Comparison of ENCODE assay signal across 8 cellular contexts in the genomic region with DNA sequence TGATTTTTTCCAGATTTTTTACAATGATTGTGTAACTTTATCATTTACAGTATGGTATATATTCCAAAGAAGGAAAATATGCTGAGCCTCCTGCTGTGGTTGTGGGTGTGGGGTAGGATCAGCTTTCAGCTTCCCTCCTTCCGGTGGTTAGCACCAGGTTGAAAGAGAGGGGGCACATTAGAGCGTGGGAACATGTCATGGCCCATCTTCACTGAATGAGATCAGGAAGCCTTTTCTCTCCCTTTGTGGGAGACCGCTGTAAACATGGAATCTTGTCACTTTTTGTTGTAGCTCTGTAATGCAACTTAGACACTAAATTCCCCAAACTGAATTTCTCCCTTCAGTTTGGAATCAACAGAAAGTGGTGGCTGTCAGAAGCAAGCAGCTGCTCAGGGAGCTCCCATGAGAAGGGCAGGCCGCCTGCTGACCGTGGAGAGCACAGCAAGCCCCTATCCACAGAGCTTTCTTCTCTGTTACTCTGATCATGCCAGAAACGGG.
A peak's percentile ranks its signal among the peaks of the same experiment; 100 is the strongest.
DNase-seq lines count a peak whose midpoint lies in the region; ATAC-seq and TF ChIP-seq lines count a peak whose summit lies in the region.

No MANE protein-coding gene starts in this region.

- TF ChIP-seq CTCF in GM23338 (conservative IDR thresholded peaks at IDR 0.05; ENCODE audit: low read depth in 2 of 2) (peak; percentile 37 to 55), PC-3 (conservative IDR thresholded peaks at IDR 0.05; ENCODE audit: low read depth, low read length) (peak; percentile 26; the same call in 1 of the 2 replicates), fibroblast of pulmonary artery (IDR thresholded peaks at IDR 0.05; ENCODE audit: low read length, missing control alignments) (peak; percentile 70), psoas muscle (IDR thresholded peaks at IDR 0.05) (no peak)

- H3K4me1 ChIP-seq in GM23338 (ENCODE audit: insufficient read depth) (peaks cover 37% of the 10 kb centered on the region), PC-3 (ENCODE audit: insufficient read depth, low read length) (peaks cover 23% of the 10 kb centered on the region), psoas muscle (no peaks in the 10 kb centered on the region)

- peak overlapping the region; percentile 68 for H3K4me2 ChIP-seq in GM23338
- H3K4me2 ChIP-seq in PC-3 (ENCODE audit: low read length), result no peak overlapping the region

- H3K27me3 ChIP-seq in GM23338 (ENCODE audit: insufficient read depth) (no peaks in the 10 kb centered on the region), PC-3 (ENCODE audit: low read length) (no peaks in the 10 kb centered on the region), psoas muscle (ENCODE audit: insufficient read depth in 3 of 3, low read length in 2 of 3) (no peaks in the 10 kb centered on the region)

- intact Hi-C loops in PC-3 (cut with micrococcal nuclease), result no loop called here
- intact Hi-C loops in psoas muscle (cut with DNase I), result no loop called here

- peaks cover 10% of the 10 kb centered on the region; the same call in 1 of the 3 replicates for H3K36me3 Mint-ChIP-seq in GM23338 (ENCODE audit: low read depth)

- peak overlapping the region; percentile 8; the same call in 1 of the 2 replicates for H3K4me3 ChIP-seq in GM23338
- H3K4me3 ChIP-seq in PC-3 (ENCODE audit: low read length), result no peak overlapping the region
- H3K4me3 ChIP-seq in fibroblast of pulmonary artery (replicated peaks; ENCODE audit: low read depth, low read length), result no peak overlapping the region
- no peak overlapping the region for H3K4me3 ChIP-seq in psoas muscle

- peaks cover 2% of the 10 kb centered on the region for H3K27me3 Mint-ChIP-seq in GM23338 (ENCODE audit: insufficient read depth, low read depth, poor library complexity)

- 45 to 62% (median 47%) methylated on average over 6 of the region's 6 CpGs for WGBS in psoas muscle, 3 donors

- H3F3A ChIP-seq in GM23338 (replicated peaks; ENCODE audit: low read depth) (no peaks in the 10 kb centered on the region; the same call in 1 of the 2 replicates), PC-3 (ENCODE audit: low read length, unreplicated experiment) (peaks cover 4% of the 10 kb centered on the region)

- POLR2A ChIA-PET in PC-3 (lab: Charles Lee; ENCODE audit: unreplicated experiment), result no interaction called here

- H3K4me1 Mint-ChIP-seq in GM23338, result peaks cover 11% of the 10 kb centered on the region; the same call in 2 of the 3 replicates

- no peak overlapping the region for H3K4me3 Mint-ChIP-seq in GM23338

- H3K79me2 ChIP-seq in GM23338 (replicated peaks; ENCODE audit: insufficient read depth) (no peaks in the 10 kb centered on the region), PC-3 (ENCODE audit: low read length) (no peaks in the 10 kb centered on the region)

- H3K27ac ChIP-seq in GM23338 (ENCODE audit: low read depth) (peak overlapping the region; percentile 99), PC-3 (ENCODE audit: low read length) (peak overlapping the region; percentile 86), psoas muscle (no peak overlapping the region)

- no TSS peak for BruUV-seq in PC-3 (replicated peaks; lab: Mats Ljungman, UMichigan)

- H3K9ac ChIP-seq in PC-3 (ENCODE audit: low read length), result no peak overlapping the region

- H3K9me3 ChIP-seq in PC-3 (ENCODE audit: low read length) (no peaks in the 10 kb centered on the region), psoas muscle (no peaks in the 10 kb centered on the region)

- ATAC-seq in GM23338 (peak; percentile 74), PC-3 (peak; percentile 19; the same call in 1 of the 2 replicates), psoas muscle (peak in 3 of 4 donors; percentile 43 to 54 (median 46)), HG02870 (IDR thresholded peaks at IDR 0.05; ENCODE audit: unreplicated experiment) (no peak), HG02678 (IDR thresholded peaks at IDR 0.05; ENCODE audit: unreplicated experiment) (no peak)

- CTCF ChIA-PET in PC-3 (lab: Charles Lee), result interaction anchor here (1.0 kb wide), 2 partner anchors 467 to 470 kb away, joined by 3 read pairs; no protein-coding TSS in a partner anchor

- H3K9me3 Mint-ChIP-seq in GM23338, result no peaks in the 10 kb centered on the region

- DNase-seq in GM23338 (ENCODE audit: low spot score) (peak; percentile 75), PC-3 (no peak), fibroblast of pulmonary artery (ENCODE audit: low read depth) (peak; percentile 67), psoas muscle (peak; percentile 35 to 73), NCI-H2081 treated with DMSO at 0.1 percent for 48 hours (lab: John Stamatoyannopoulos, UW) (no peak)
- DNase-seq in activated naive CD4-positive, alpha-beta T cell (lab: John Stamatoyannopoulos, UW), result no peak

- H4K20me1 ChIP-seq in GM23338 (replicated peaks; ENCODE audit: insufficient read depth) (no peaks in the 10 kb centered on the region; the same call in 1 of the 2 replicates), PC-3 (ENCODE audit: low read length) (no peaks in the 10 kb centered on the region)

- H3K9me2 ChIP-seq in GM23338 (ENCODE audit: insufficient read depth) (no peaks in the 10 kb centered on the region), PC-3 (replicated peaks; ENCODE audit: low read length) (no peaks in the 10 kb centered on the region)

- H2AFZ ChIP-seq in GM23338 (no peak overlapping the region), PC-3 (ENCODE audit: low read length) (no peak overlapping the region)

- H3K36me3 ChIP-seq in GM23338 (ENCODE audit: insufficient read depth), result no peaks in the 10 kb centered on the region
- no peaks in the 10 kb centered on the region for H3K36me3 ChIP-seq in PC-3 (ENCODE audit: low read depth, low read length)
- peaks cover 0 to 14% of the 10 kb centered on the region in 2 donors for H3K36me3 ChIP-seq in psoas muscle (ENCODE audit: insufficient read depth in 1 of 2, low read depth in 1 of 2)

- H3K27ac Mint-ChIP-seq in GM23338, result no peak overlapping the region

TF ChIP-seq in GM23338, 12 proteins besides CTCF, POLR2A, EP300 and RAD21:
- TF ChIP-seq ZNF331 (CRISPR knock-in tag; IDR thresholded peaks at IDR 0.05; ENCODE audit: low read depth), result no peak
- TF ChIP-seq, protein P1, sequence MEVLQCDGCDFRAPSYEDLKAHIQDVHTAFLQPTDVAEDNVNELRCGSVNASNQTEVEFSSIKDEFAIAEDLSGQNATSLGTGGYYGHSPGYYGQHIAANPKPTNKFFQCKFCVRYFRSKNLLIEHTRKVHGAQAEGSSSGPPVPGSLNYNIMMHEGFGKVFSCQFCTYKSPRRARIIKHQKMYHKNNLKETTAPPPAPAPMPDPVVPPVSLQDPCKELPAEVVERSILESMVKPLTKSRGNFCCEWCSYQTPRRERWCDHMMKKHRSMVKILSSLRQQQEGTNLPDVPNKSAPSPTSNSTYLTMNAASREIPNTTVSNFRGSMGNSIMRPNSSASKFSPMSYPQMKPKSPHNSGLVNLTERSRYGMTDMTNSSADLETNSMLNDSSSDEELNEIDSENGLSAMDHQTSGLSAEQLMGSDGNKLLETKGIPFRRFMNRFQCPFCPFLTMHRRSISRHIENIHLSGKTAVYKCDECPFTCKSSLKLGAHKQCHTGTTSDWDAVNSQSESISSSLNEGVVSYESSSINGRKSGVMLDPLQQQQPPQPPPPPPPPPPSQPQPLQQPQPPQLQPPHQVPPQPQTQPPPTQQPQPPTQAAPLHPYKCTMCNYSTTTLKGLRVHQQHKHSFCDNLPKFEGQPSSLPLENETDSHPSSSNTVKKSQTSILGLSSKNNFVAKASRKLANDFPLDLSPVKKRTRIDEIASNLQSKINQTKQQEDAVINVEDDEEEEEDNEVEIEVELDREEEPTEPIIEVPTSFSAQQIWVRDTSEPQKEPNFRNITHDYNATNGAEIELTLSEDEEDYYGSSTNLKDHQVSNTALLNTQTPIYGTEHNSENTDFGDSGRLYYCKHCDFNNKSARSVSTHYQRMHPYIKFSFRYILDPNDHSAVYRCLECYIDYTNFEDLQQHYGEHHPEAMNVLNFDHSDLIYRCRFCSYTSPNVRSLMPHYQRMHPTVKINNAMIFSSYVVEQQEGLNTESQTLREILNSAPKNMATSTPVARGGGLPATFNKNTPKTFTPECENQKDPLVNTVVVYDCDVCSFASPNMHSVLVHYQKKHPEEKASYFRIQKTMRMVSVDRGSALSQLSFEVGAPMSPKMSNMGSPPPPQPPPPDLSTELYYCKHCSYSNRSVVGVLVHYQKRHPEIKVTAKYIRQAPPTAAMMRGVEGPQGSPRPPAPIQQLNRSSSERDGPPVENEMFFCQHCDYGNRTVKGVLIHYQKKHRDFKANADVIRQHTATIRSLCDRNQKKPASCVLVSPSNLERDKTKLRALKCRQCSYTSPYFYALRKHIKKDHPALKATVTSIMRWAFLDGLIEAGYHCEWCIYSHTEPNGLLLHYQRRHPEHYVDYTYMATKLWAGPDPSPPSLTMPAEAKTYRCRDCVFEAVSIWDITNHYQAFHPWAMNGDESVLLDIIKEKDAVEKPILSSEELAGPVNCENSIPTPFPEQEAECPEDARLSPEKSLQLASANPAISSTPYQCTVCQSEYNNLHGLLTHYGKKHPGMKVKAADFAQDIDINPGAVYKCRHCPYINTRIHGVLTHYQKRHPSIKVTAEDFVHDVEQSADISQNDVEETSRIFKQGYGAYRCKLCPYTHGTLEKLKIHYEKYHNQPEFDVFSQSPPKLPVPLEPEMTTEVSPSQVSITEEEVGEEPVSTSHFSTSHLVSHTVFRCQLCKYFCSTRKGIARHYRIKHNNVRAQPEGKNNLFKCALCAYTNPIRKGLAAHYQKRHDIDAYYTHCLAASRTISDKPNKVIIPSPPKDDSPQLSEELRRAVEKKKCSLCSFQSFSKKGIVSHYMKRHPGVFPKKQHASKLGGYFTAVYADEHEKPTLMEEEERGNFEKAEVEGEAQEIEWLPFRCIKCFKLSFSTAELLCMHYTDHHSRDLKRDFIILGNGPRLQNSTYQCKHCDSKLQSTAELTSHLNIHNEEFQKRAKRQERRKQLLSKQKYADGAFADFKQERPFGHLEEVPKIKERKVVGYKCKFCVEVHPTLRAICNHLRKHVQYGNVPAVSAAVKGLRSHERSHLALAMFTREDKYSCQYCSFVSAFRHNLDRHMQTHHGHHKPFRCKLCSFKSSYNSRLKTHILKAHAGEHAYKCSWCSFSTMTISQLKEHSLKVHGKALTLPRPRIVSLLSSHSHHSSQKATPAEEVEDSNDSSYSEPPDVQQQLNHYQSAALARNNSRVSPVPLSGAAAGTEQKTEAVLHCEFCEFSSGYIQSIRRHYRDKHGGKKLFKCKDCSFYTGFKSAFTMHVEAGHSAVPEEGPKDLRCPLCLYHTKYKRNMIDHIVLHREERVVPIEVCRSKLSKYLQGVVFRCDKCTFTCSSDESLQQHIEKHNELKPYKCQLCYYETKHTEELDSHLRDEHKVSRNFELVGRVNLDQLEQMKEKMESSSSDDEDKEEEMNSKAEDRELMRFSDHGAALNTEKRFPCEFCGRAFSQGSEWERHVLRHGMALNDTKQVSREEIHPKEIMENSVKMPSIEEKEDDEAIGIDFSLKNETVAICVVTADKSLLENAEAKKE (CRISPR knock-in tag; IDR thresholded peaks at IDR 0.05), result 0 out of 2 replicates have a peak, but pooled peaks have one; percentile 20
TF ChIP-seq in GM23338: peak in this region for 1.

Comparison
In these comparisons a context has a peak if more than half of its experiments do, and no peak if none do; other contexts are left out.
1. ATAC-seq: peak in GM23338 (single experiment), PC-3 (single experiment) and psoas muscle (3 of 4); none in HG02870 (single experiment) and HG02678 (single experiment).
2. DNase-seq: peak in GM23338 (single experiment), fibroblast of pulmonary artery (single experiment) and psoas muscle (2 of 2); none in PC-3 (single experiment), activated naive CD4-positive, alpha-beta T cell (0 of 4) and NCI-H2081 treated with DMSO at 0.1 percent for 48 hours (single experiment).